ENCODE assay signal across 1 cellular context in the genomic region with DNA sequence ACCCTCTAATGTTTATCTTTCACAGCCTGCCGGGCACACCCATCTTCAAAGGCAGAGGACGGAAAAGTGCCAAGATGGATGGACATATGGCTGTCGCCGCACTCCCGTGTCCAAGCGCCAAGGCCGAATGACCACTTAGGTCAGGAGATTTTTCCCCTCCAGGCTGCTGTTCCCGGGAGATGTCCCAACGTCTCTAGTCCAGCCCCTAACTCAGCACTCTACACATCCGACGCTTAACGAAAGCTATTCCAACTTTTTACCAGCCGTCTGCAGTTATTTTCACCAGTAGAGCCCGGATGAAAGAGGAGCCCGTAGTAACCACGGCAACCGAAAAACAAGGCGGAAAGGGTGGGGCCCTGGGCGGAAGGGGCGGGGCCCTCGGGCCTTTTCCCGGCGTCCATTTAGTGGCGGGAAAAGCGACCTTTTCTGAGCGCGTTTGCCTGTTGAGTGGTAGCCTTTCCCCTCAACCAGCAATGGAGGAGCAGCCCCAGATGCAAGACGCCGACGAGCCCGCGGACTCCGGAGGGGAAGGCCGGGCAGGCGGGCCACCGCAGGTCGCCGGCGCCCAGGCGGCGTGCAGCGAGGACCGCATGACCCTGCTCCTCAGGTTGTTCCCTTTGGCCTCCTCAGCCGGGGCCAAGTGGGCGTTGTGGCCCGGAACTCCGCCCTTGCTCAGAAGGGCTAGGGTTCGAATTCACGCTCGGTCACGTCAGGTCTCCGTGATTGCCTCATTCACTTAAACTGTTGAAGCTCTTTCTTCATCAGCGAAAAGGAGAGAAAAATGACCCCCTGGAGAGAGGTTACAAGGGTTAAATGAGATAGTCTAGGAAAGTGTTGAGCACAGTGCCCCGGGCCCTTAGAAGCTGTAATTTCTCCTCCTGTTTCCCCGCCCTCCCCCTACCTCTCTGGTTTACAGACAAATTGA.
A peak's percentile ranks its signal among the peaks of the same experiment; 100 is the strongest.
TF ChIP-seq lines count a peak whose summit lies in the region.

A gene with protein sequence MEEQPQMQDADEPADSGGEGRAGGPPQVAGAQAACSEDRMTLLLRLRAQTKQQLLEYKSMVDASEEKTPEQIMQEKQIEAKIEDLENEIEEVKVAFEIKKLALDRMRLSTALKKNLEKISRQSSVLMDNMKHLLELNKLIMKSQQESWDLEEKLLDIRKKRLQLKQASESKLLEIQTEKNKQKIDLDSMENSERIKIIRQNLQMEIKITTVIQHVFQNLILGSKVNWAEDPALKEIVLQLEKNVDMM (plus strand): TSS at position 422 of the 925 bp plus-strand sequence. CDS start 52 bp downstream, at position 474.

TF ChIP-seq in K562, 482 proteins besides CTCF, POLR2A, EP300 and RAD21 (continued from another document and continues in another):
- TF ChIP-seq, protein P1, sequence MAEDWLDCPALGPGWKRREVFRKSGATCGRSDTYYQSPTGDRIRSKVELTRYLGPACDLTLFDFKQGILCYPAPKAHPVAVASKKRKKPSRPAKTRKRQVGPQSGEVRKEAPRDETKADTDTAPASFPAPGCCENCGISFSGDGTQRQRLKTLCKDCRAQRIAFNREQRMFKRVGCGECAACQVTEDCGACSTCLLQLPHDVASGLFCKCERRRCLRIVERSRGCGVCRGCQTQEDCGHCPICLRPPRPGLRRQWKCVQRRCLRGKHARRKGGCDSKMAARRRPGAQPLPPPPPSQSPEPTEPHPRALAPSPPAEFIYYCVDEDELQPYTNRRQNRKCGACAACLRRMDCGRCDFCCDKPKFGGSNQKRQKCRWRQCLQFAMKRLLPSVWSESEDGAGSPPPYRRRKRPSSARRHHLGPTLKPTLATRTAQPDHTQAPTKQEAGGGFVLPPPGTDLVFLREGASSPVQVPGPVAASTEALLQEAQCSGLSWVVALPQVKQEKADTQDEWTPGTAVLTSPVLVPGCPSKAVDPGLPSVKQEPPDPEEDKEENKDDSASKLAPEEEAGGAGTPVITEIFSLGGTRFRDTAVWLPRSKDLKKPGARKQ (CRISPR knock-in tag; IDR thresholded peaks at IDR 0.05): no peak
- TF ChIP-seq, protein P2, sequence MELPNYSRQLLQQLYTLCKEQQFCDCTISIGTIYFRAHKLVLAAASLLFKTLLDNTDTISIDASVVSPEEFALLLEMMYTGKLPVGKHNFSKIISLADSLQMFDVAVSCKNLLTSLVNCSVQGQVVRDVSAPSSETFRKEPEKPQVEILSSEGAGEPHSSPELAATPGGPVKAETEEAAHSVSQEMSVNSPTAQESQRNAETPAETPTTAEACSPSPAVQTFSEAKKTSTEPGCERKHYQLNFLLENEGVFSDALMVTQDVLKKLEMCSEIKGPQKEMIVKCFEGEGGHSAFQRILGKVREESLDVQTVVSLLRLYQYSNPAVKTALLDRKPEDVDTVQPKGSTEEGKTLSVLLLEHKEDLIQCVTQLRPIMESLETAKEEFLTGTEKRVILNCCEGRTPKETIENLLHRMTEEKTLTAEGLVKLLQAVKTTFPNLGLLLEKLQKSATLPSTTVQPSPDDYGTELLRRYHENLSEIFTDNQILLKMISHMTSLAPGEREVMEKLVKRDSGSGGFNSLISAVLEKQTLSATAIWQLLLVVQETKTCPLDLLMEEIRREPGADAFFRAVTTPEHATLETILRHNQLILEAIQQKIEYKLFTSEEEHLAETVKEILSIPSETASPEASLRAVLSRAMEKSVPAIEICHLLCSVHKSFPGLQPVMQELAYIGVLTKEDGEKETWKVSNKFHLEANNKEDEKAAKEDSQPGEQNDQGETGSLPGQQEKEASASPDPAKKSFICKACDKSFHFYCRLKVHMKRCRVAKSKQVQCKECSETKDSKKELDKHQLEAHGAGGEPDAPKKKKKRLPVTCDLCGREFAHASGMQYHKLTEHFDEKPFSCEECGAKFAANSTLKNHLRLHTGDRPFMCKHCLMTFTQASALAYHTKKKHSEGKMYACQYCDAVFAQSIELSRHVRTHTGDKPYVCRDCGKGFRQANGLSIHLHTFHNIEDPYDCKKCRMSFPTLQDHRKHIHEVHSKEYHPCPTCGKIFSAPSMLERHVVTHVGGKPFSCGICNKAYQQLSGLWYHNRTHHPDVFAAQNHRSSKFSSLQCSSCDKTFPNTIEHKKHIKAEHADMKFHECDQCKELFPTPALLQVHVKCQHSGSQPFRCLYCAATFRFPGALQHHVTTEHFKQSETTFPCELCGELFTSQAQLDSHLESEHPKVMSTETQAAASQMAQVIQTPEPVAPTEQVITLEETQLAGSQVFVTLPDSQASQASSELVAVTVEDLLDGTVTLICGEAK (IDR thresholded peaks at IDR 0.05): peak; percentile 90
- TF ChIP-seq, protein P2 (CRISPR knock-in tag; IDR thresholded peaks at IDR 0.05): no peak
- TF ChIP-seq PRMT5 (CRISPR knock-in tag; IDR thresholded peaks at IDR 0.05) (no peak), SMARCA4 (IDR thresholded peaks at IDR 0.05) (peak; percentile 29), KLF6 (CRISPR knock-in tag; IDR thresholded peaks at IDR 0.05; ENCODE audit: borderline replicate concordance) (0 out of 2 replicates have a peak, but pooled peaks have one; percentile 39), SRSF9 (IDR thresholded peaks at IDR 0.05; ENCODE audit: borderline replicate concordance, low read depth, low read length) (no peak), CHCHD3 (CRISPR knock-in tag; IDR thresholded peaks at IDR 0.05) (no peak), RNF2 (IDR thresholded peaks at IDR 0.05) (peak; percentile 73), ZNF146 (CRISPR knock-in tag; IDR thresholded peaks at IDR 0.05; ENCODE audit: unreplicated experiment) (no peak), TAF7 (tag; IDR thresholded peaks at IDR 0.05) (no peak), GATAD2B (IDR thresholded peaks at IDR 0.05; ENCODE audit: borderline replicate concordance) (no peak), ETV1 (tag; conservative IDR thresholded peaks at IDR 0.05; ENCODE audit: low read depth) (peak; percentile 43), HDGF (IDR thresholded peaks at IDR 0.05) (no peak), NR2F6 (CRISPR knock-in tag; IDR thresholded peaks at IDR 0.05) (no peak), THRAP3 (IDR thresholded peaks at IDR 0.05; ENCODE audit: borderline replicate concordance) (no peak), ZFP36 (IDR thresholded peaks at IDR 0.05; ENCODE audit: low read depth, low read length, partially characterized antibody) (no peak), KDM5B (IDR thresholded peaks at IDR 0.05; ENCODE audit: insufficient replicate concordance, low read depth, low read length) (peak; percentile 87), STAT5B (CRISPR knock-in tag; IDR thresholded peaks at IDR 0.05) (no peak), NEUROD1 (IDR thresholded peaks at IDR 0.05; ENCODE audit: borderline replicate concordance, low read depth, low read length, partially characterized antibody) (no peak), ZKSCAN3 (CRISPR knock-in tag; IDR thresholded peaks at IDR 0.05) (no peak), ZNF316 (IDR thresholded peaks at IDR 0.05) (0 out of 2 replicates have a peak, but pooled peaks have one; percentile 11), U2AF1 (optimal IDR thresholded peaks at IDR 0.05; ENCODE audit: low read depth, low read length) (no peak), TAF15 (IDR thresholded peaks at IDR 0.05; ENCODE audit: low read depth, low read length) (no peak)
- TF ChIP-seq, protein P3, sequence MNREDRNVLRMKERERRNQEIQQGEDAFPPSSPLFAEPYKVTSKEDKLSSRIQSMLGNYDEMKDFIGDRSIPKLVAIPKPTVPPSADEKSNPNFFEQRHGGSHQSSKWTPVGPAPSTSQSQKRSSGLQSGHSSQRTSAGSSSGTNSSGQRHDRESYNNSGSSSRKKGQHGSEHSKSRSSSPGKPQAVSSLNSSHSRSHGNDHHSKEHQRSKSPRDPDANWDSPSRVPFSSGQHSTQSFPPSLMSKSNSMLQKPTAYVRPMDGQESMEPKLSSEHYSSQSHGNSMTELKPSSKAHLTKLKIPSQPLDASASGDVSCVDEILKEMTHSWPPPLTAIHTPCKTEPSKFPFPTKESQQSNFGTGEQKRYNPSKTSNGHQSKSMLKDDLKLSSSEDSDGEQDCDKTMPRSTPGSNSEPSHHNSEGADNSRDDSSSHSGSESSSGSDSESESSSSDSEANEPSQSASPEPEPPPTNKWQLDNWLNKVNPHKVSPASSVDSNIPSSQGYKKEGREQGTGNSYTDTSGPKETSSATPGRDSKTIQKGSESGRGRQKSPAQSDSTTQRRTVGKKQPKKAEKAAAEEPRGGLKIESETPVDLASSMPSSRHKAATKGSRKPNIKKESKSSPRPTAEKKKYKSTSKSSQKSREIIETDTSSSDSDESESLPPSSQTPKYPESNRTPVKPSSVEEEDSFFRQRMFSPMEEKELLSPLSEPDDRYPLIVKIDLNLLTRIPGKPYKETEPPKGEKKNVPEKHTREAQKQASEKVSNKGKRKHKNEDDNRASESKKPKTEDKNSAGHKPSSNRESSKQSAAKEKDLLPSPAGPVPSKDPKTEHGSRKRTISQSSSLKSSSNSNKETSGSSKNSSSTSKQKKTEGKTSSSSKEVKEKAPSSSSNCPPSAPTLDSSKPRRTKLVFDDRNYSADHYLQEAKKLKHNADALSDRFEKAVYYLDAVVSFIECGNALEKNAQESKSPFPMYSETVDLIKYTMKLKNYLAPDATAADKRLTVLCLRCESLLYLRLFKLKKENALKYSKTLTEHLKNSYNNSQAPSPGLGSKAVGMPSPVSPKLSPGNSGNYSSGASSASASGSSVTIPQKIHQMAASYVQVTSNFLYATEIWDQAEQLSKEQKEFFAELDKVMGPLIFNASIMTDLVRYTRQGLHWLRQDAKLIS (CRISPR knock-in tag; IDR thresholded peaks at IDR 0.05): peak; percentile 69
- TF ChIP-seq, protein P4, sequence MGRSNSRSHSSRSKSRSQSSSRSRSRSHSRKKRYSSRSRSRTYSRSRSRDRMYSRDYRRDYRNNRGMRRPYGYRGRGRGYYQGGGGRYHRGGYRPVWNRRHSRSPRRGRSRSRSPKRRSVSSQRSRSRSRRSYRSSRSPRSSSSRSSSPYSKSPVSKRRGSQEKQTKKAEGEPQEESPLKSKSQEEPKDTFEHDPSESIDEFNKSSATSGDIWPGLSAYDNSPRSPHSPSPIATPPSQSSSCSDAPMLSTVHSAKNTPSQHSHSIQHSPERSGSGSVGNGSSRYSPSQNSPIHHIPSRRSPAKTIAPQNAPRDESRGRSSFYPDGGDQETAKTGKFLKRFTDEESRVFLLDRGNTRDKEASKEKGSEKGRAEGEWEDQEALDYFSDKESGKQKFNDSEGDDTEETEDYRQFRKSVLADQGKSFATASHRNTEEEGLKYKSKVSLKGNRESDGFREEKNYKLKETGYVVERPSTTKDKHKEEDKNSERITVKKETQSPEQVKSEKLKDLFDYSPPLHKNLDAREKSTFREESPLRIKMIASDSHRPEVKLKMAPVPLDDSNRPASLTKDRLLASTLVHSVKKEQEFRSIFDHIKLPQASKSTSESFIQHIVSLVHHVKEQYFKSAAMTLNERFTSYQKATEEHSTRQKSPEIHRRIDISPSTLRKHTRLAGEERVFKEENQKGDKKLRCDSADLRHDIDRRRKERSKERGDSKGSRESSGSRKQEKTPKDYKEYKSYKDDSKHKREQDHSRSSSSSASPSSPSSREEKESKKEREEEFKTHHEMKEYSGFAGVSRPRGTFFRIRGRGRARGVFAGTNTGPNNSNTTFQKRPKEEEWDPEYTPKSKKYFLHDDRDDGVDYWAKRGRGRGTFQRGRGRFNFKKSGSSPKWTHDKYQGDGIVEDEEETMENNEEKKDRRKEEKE (IDR thresholded peaks at IDR 0.05; ENCODE audit: borderline replicate concordance in 1 of 2, control insufficient read depth in 1 of 2, low read depth in 2 of 2, low read length in 1 of 2): no peak
- TF ChIP-seq, protein P5, sequence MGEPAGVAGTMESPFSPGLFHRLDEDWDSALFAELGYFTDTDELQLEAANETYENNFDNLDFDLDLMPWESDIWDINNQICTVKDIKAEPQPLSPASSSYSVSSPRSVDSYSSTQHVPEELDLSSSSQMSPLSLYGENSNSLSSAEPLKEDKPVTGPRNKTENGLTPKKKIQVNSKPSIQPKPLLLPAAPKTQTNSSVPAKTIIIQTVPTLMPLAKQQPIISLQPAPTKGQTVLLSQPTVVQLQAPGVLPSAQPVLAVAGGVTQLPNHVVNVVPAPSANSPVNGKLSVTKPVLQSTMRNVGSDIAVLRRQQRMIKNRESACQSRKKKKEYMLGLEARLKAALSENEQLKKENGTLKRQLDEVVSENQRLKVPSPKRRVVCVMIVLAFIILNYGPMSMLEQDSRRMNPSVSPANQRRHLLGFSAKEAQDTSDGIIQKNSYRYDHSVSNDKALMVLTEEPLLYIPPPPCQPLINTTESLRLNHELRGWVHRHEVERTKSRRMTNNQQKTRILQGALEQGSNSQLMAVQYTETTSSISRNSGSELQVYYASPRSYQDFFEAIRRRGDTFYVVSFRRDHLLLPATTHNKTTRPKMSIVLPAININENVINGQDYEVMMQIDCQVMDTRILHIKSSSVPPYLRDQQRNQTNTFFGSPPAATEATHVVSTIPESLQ (CRISPR knock-in tag; IDR thresholded peaks at IDR 0.05): peak; percentile 27; the same call in 1 of the 2 replicates
- TF ChIP-seq, protein P6, sequence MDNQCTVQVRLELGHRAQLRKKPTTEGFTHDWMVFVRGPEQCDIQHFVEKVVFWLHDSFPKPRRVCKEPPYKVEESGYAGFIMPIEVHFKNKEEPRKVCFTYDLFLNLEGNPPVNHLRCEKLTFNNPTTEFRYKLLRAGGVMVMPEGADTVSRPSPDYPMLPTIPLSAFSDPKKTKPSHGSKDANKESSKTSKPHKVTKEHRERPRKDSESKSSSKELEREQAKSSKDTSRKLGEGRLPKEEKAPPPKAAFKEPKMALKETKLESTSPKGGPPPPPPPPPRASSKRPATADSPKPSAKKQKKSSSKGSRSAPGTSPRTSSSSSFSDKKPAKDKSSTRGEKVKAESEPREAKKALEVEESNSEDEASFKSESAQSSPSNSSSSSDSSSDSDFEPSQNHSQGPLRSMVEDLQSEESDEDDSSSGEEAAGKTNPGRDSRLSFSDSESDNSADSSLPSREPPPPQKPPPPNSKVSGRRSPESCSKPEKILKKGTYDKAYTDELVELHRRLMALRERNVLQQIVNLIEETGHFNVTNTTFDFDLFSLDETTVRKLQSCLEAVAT (IDR thresholded peaks at IDR 0.05): no peak
- TF ChIP-seq, protein P7, sequence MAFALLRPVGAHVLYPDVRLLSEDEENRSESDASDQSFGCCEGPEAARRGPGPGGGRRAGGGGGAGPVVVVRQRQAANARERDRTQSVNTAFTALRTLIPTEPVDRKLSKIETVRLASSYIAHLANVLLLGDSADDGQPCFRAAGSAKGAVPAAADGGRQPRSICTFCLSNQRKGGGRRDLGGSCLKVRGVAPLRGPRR (CRISPR knock-in tag; IDR thresholded peaks at IDR 0.05): no peak
